ENCODE assay signal across 14 cellular contexts in the genomic region with DNA sequence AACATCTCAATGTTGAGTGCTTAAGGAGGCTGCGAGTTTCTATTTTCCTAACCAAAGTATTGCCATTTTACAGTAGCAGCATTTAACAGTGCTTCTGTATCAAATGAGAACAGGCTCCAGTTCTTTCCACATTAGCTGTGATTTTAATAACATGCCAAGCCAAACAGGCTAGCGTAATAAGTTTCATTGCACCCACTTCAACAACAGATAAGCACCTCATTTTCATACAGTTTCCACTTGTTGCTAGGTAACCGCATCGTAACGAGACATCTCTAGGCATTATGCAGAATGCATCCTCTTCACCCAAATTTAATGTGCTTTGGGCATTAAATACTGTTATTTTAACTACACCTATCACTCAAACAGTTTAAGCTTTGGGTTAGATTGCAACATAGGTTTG.
"Had no signal": no experiment of that assay in that cellular context is flagged by ENCODE, and none has a peak within 500 bp of the region (broad histone marks: within the 10 kb centered on the region; RNA-seq: fewer than 3 reads in every experiment).

No MANE protein-coding gene starts in this region.

- H3K9me3 Mint-ChIP-seq: activated CD4-positive, alpha-beta memory T cell treated with anti-CD3 and anti-CD28 coated beads, Interleukin-2, amount 10 ng/mL, durations not matched to agents 7 days and 5 days; activated naive CD4-positive, alpha-beta T cell treated with anti-CD3 and anti-CD28 coated beads, Interleukin-2, amount 10 ng/mL, durations not matched to agents 7 days and 5 days; activated T-cell treated with anti-CD3 and anti-CD28 coated beads, Interleukin-2, amount 50 U/mL, for 24 hours; dendritic cell treated with granulocyte-macrophage colony-stimulating factor and Interleukin-4, amounts not matched to agents 40 ng/mL and 50 ng/mL, for 4 days had no signal

- H3K36me3 Mint-ChIP-seq: activated naive CD4-positive, alpha-beta T cell treated with anti-CD3 and anti-CD28 coated beads, Interleukin-2, amount 10 ng/mL, durations not matched to agents 7 days and 5 days had no signal

- H3K4me3 Mint-ChIP-seq: activated CD4-positive, alpha-beta memory T cell treated with anti-CD3 and anti-CD28 coated beads, Interleukin-2, amount 10 ng/mL, durations not matched to agents 7 days and 5 days; activated CD4-positive, alpha-beta T cell treated with anti-CD3 and anti-CD28 coated beads for 36 hours; activated naive CD4-positive, alpha-beta T cell treated with anti-CD3 and anti-CD28 coated beads, Interleukin-2, amount 10 ng/mL, durations not matched to agents 7 days and 5 days; activated T-cell treated with anti-CD3 and anti-CD28 coated beads, Interleukin-2, amount 50 U/mL, for 24 hours; dendritic cell treated with granulocyte-macrophage colony-stimulating factor and Interleukin-4, amounts not matched to agents 40 ng/mL and 50 ng/mL, for 4 days had no signal

- DNase-seq: activated CD4-positive, alpha-beta memory T cell treated with anti-CD3 and anti-CD28 coated beads, Interleukin-2, amount 10 ng/mL, durations not matched to agents 7 days and 5 days; activated CD4-positive, alpha-beta T cell treated with anti-CD3 and anti-CD28 coated beads for 36 hours; activated naive CD4-positive, alpha-beta T cell treated with anti-CD3 and anti-CD28 coated beads, Interleukin-2, amount 10 ng/mL, durations not matched to agents 7 days and 5 days; activated T-cell treated with anti-CD3 and anti-CD28 coated beads, Interleukin-2, amount 50 U/mL, for 24 hours; effector memory CD4-positive, alpha-beta T cell; foreskin fibroblast; head of caudate nucleus; left colon; midbrain; stimulated activated CD4-positive, alpha-beta T cell treated with anti-CD3 and anti-CD28 coated beads, Interleukin-4, amount 100 ng/mL, for 24 hours; stimulated activated naive CD4-positive, alpha-beta T cell treated with Interleukin-2 at 50 U/mL for 16 hours; transverse colon had no signal

- H3K4me1 Mint-ChIP-seq: activated CD4-positive, alpha-beta memory T cell treated with anti-CD3 and anti-CD28 coated beads, Interleukin-2, amount 10 ng/mL, durations not matched to agents 7 days and 5 days; activated CD4-positive, alpha-beta T cell treated with anti-CD3 and anti-CD28 coated beads for 36 hours; activated naive CD4-positive, alpha-beta T cell treated with anti-CD3 and anti-CD28 coated beads, Interleukin-2, amount 10 ng/mL, durations not matched to agents 7 days and 5 days had no signal

- H3K27me3 Mint-ChIP-seq: activated CD4-positive, alpha-beta memory T cell treated with anti-CD3 and anti-CD28 coated beads, Interleukin-2, amount 10 ng/mL, durations not matched to agents 7 days and 5 days; activated CD4-positive, alpha-beta T cell treated with anti-CD3 and anti-CD28 coated beads for 36 hours; activated naive CD4-positive, alpha-beta T cell treated with anti-CD3 and anti-CD28 coated beads, Interleukin-2, amount 10 ng/mL, durations not matched to agents 7 days and 5 days; activated T-cell treated with anti-CD3 and anti-CD28 coated beads, Interleukin-2, amount 50 U/mL, for 24 hours; dendritic cell treated with granulocyte-macrophage colony-stimulating factor and Interleukin-4, amounts not matched to agents 40 ng/mL and 50 ng/mL, for 4 days; progenitor cell of endocrine pancreas had no signal

- H3K27ac Mint-ChIP-seq: activated CD4-positive, alpha-beta memory T cell treated with anti-CD3 and anti-CD28 coated beads, Interleukin-2, amount 10 ng/mL, durations not matched to agents 7 days and 5 days; activated CD4-positive, alpha-beta T cell treated with anti-CD3 and anti-CD28 coated beads for 36 hours; activated naive CD4-positive, alpha-beta T cell treated with anti-CD3 and anti-CD28 coated beads, Interleukin-2, amount 10 ng/mL, durations not matched to agents 7 days and 5 days; activated T-cell treated with anti-CD3 and anti-CD28 coated beads, Interleukin-2, amount 50 U/mL, for 24 hours; dendritic cell treated with granulocyte-macrophage colony-stimulating factor and Interleukin-4, amounts not matched to agents 40 ng/mL and 50 ng/mL, for 4 days; progenitor cell of endocrine pancreas had no signal
